Comparison of ENCODE assay signal across 8 cellular contexts in the genomic region with DNA sequence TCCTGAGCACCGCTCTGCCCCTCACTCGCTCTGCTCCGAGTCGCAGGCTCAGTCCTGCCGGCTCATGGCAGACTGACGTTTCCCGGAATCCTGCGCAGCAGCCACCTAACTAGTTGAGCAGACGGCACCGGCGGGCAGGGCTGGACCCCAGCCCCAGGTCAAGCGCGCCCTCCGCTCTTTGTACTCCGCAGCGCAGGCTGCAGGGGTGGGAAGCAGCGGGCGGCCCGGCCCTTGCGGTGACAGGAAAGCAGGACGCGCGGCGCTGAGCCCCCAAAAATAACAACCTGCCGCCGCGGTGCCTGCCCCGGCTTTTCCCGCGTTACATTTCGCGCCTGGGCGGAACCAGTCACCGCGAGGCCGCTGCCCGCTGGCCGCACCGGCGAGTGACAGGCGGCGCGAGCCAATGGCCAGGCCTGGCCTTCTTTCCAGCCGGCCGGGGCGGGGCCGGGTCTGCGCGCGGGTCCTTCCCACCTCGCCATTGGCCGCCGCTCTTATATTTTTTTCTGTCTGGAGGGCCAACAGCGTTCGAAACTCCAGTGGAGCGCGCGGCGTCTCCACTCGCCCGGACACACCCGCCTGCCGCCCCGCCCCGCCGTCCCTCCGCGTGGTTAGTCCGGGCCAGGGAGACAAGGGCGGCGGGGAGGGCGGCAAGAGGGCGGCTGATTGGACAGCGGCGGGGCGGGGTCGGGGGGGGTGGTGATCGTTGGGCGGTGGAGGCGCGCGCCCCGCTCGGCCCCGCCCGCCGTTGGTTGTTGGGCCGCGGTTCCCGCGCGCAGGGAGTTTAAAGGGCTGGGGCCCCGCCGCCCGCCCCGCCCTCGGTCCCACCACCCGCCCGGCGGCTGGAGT. TPM values are rescaled to one million over a fixed set of nuclear protein-coding genes. Genes with fewer than 3 reads are reported as not detected.
DNase-seq lines count a peak whose midpoint lies in the region; ATAC-seq and TF ChIP-seq lines count a peak whose summit lies in the region.

Gene ZNF367, minus strand, starts transcription at position 297 of the 846 bp plus-strand sequence. CDS start 338 bp downstream, outside the sequence.

- H3K9me3 ChIP-seq in OCI-LY3 (ENCODE audit: insufficient read depth, low read length) (no peaks in the 10 kb centered on the region), mononuclear cell (ENCODE audit: low read depth, low read length) (no peaks in the 10 kb centered on the region)

- H3K27ac Mint-ChIP-seq in endothelial cell (ENCODE audit: unreplicated experiment) = peak within 1 kb of the TSS; percentile 61

- H2AFZ ChIP-seq in OCI-LY3 (ENCODE audit: low read depth, low read length) = peak within 1 kb of the TSS; percentile 44; the same call in 1 of the 2 replicates

- peaks cover 10% of the 10 kb centered on the region for H3K36me3 ChIP-seq in OCI-LY3 (replicated peaks; ENCODE audit: low read depth, low read length)

- H3K4me3 Mint-ChIP-seq in endothelial cell (ENCODE audit: unreplicated experiment) = peak within 1 kb of the TSS; percentile 94

- H4K20me1 ChIP-seq in OCI-LY3 (ENCODE audit: insufficient read depth, low read length) = peaks cover 32% of the 10 kb centered on the region

- H3K4me2 ChIP-seq in OCI-LY3 (ENCODE audit: low read length) = peak within 1 kb of the TSS; percentile 96

- DNase-seq in DMS 273 treated with DMSO at 0.1 percent for 48 hours (lab: John Stamatoyannopoulos, UW) = peak; percentile 93
- peak; percentile 90 for DNase-seq in HuH-7.5 (ENCODE audit: low spot score)
- DNase-seq in activated CD8-positive, alpha-beta memory T cell treated with anti-CD3 and anti-CD28 coated beads, Interleukin-2, amount 50 U/mL, for 48 hours = peak; percentile 94
- DNase-seq in endothelial cell (ENCODE audit: low spot score) = peak; percentile 94
- peak; percentile 90 to 97 for DNase-seq in stimulated activated CD8-positive, alpha-beta memory T cell treated with anti-CD3 and anti-CD28 coated beads, Interleukin-2, amount 100 ng/mL, for 48 hours (ENCODE audit: low read depth in 2 of 2)

- H3K4me3 ChIP-seq in OCI-LY3 (ENCODE audit: low read length) (peak within 1 kb of the TSS; percentile 89), mononuclear cell (ENCODE audit: low read length) (peak within 1 kb of the TSS; percentile 84)

- no peaks in the 10 kb centered on the region for H3K27me3 ChIP-seq in OCI-LY3 (ENCODE audit: low read depth, low read length)
- no peaks in the 10 kb centered on the region for H3K27me3 ChIP-seq in mononuclear cell (ENCODE audit: insufficient read depth, low read length)

- H3K27me3 Mint-ChIP-seq in endothelial cell (ENCODE audit: unreplicated experiment) = peaks cover 5% of the 10 kb centered on the region

- H3K27ac ChIP-seq in OCI-LY3 (ENCODE audit: low read length) = peak within 1 kb of the TSS; percentile 97

- no peaks in the 10 kb centered on the region for H3K36me3 Mint-ChIP-seq in endothelial cell (ENCODE audit: low read depth, unreplicated experiment)

- H3K4me1 Mint-ChIP-seq in endothelial cell (ENCODE audit: unreplicated experiment) = peaks cover 4% of the 10 kb centered on the region

- H3K9me3 Mint-ChIP-seq in endothelial cell (ENCODE audit: unreplicated experiment) = no peaks in the 10 kb centered on the region

- H3K9ac ChIP-seq in OCI-LY3 (ENCODE audit: low read length) = peak within 1 kb of the TSS; percentile 97

- TF ChIP-seq CTCF in OCI-LY3 (IDR thresholded peaks at IDR 0.05; ENCODE audit: low read depth, low read length) (no peak), endothelial cell (IDR thresholded peaks at IDR 0.05; ENCODE audit: unreplicated experiment) (no peak)

- H3K4me1 ChIP-seq in OCI-LY3 (ENCODE audit: low read length) = peaks cover 47% of the 10 kb centered on the region
- peaks cover 44% of the 10 kb centered on the region for H3K4me1 ChIP-seq in mononuclear cell (ENCODE audit: insufficient read depth, low read length)

- peak; percentile 62 for ATAC-seq in GM21528 (IDR thresholded peaks at IDR 0.05; ENCODE audit: low FRiP score, unreplicated experiment)

- H3K79me2 ChIP-seq in OCI-LY3 (ENCODE audit: low read length) = peaks cover 50% of the 10 kb centered on the region

RNA-seq across cellular contexts. Expression of gene ZNF367, which starts in this region (rescaled TPM):
- 2.2 TPM for total RNA-seq in endothelial cell (ENCODE audit: unreplicated experiment)
- 7.8 TPM for total RNA-seq in mononuclear cell

Comparison
In these comparisons a context has a peak if more than half of its experiments do, and no peak if none do; other contexts are left out.
1. Peak in every context shown above with its lines: DNase-seq, ATAC-seq, H3K4me3 ChIP-seq and H3K27ac ChIP-seq.